8 cellular contexts compared by ENCODE assay signal in the genomic region with DNA sequence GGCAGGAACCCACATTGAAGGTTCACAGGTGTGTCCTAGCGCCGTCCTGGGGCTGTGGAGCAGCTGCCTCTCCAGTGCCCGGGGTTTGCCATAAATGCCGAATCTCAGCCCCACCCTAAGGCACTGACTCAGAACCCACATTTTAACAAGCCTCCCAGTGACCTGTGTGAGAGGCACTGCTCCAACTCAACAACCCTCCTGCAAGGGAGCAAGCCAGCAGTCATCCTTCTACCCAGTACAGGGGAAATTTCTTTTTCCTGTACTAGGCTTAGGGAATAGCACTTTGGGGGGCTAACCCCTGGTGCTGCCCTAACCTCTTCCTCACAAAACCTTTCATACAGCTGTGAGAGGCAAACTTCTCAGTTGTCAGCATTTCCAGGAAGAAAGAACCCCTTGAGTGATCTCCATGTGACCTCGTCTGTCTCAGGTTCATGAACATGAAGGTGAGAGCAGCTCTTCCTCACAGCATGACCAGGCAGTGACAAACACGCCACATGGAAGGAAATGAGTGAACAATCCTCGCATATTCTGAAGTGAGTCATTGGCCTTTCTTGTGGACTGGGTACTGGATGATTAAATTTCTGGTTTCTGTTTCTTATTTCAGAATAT. TPM values are rescaled to one million over a fixed set of nuclear protein-coding genes. Genes with fewer than 3 reads are reported as not detected.
A peak's percentile ranks its signal among the peaks of the same experiment; 100 is the strongest.
DNase-seq lines count a peak whose midpoint lies in the region; ATAC-seq, FAIRE-seq and TF ChIP-seq lines count a peak whose summit lies in the region.

No MANE protein-coding gene starts in this region.

- ATAC-seq in GM18498 (IDR thresholded peaks at IDR 0.05; ENCODE audit: unreplicated experiment) = peak; percentile 73
- ATAC-seq in GM21825 (IDR thresholded peaks at IDR 0.05; ENCODE audit: unreplicated experiment) = peak; percentile 72
- peak; percentile 49 for ATAC-seq in sciatic nerve

- intact Hi-C loops in sciatic nerve (cut with DNase I) (no loop called here), dorsolateral prefrontal cortex (cut with DNase I) (no loop called here)

- H3K27me3 ChIP-seq in bronchial epithelial cell (ENCODE audit: control insufficient read depth, insufficient read depth, low read length) (no peaks in the 10 kb centered on the region), dorsolateral prefrontal cortex (peaks cover 0 to 4% (median 0%) of the 10 kb centered on the region in 45 donors)

- FAIRE-seq in bronchial epithelial cell (lab: Jason Lieb, UNC) = peak; percentile 96

- H3K27ac ChIP-seq in dorsolateral prefrontal cortex = no peak overlapping the region

- H3K4me3 ChIP-seq in bronchial epithelial cell (ENCODE audit: low read depth, low read length) = no peak overlapping the region
- no peak overlapping the region for H3K4me3 ChIP-seq in dorsolateral prefrontal cortex

- TF ChIP-seq CTCF in bronchial epithelial cell (IDR thresholded peaks at IDR 0.05; ENCODE audit: insufficient read depth, low read length, severe bottlenecking) (no peak), dorsolateral prefrontal cortex (IDR thresholded peaks at IDR 0.05 in 54 of 56, conservative IDR thresholded peaks at IDR 0.05 in 2 of 56; ENCODE audit: low read depth in 1 of 56, partially characterized antibody in 56 of 56) (no peak)

- H3K36me3 ChIP-seq in bronchial epithelial cell (ENCODE audit: control insufficient read depth, insufficient read depth, low read length) = no peaks in the 10 kb centered on the region

- DNase-seq in LHCN-M2 (ENCODE audit: low read depth) (peak; percentile 93), bronchial epithelial cell (ENCODE audit: low read depth) (peak; percentile 97), sciatic nerve (ENCODE audit: low spot score) (no peak), NCI-H187 treated with DMSO at 0.1 percent for 48 hours (lab: John Stamatoyannopoulos, UW) (no peak), NCI-H1092 (lab: John Stamatoyannopoulos, UW) (no peak), dorsolateral prefrontal cortex (no peak)

RNA-seq across cellular contexts. Expression of a gene that starts 11.4 kb away (rescaled TPM):
- total RNA-seq in LHCN-M2 (2014; rRNA removed) (112 TPM in 2 replicates), bronchial epithelial cell (26.2 and 69.5 TPM in 2 replicates), sciatic nerve (35.9 TPM), dorsolateral prefrontal cortex (10 to 100 TPM; 10.4 to 50.9 (median 18.5) TPM)
- 57.0 TPM for polyA plus RNA-seq in LHCN-M2 (2012)

Comparison
In these comparisons a context has a peak if more than half of its experiments do, and no peak if none do; other contexts are left out.
1. DNase-seq: peak in LHCN-M2 (single experiment) and bronchial epithelial cell (single experiment); none in sciatic nerve (single experiment), NCI-H187 treated with DMSO at 0.1 percent for 48 hours (single experiment), NCI-H1092 (single experiment) and dorsolateral prefrontal cortex (0 of 10).
2. Peak in every context shown above with its lines, with median percentiles within 50 percentile points of each other: ATAC-seq.